In the genomic region with DNA sequence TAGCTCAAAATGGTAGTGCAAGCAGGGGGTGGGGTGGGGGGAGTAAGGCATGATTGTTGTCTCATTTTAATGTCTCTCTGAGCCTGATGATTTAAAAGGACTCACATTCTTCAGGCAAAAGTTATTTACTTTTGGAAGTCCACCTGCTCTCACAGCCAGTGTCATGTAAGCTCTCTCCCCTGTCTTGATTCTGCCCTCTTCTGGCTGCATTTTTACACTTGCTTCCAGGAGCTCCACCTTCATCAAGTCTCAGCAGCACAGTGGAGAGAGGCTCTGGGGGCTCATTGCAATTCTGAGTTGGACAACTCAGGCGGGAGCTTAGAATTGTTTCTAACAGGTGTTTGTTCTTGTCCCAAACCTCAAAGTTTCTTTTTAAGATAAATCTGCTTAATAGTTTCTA, we compare ENCODE assay signal across 1 cellular context.
TF ChIP-seq lines count a peak whose summit lies in the region.

No MANE protein-coding gene starts in this region.

TF ChIP-seq in HEK293, 187 proteins besides CTCF, POLR2A, EP300 and RAD21:
- no peak for TF ChIP-seq ZFP37 (tag by site-specific recombination; IDR thresholded peaks at IDR 0.05)
- no peak for TF ChIP-seq MYNN (tag by site-specific recombination; IDR thresholded peaks at IDR 0.05; ENCODE audit: borderline replicate concordance)
- no peak for TF ChIP-seq ZNF416 (tag by site-specific recombination; IDR thresholded peaks at IDR 0.05)
- TF ChIP-seq ZNF654 (tag by site-specific recombination; IDR thresholded peaks at IDR 0.05; ENCODE audit: low read depth): peak; percentile 32
- TF ChIP-seq ZNF518A (tag by site-specific recombination; conservative IDR thresholded peaks at IDR 0.05; ENCODE audit: low read depth): no peak
- no peak for TF ChIP-seq SCRT1 (tag by site-specific recombination; IDR thresholded peaks at IDR 0.05; ENCODE audit: borderline replicate concordance)
- no peak for TF ChIP-seq ZNF785 (tag by site-specific recombination; IDR thresholded peaks at IDR 0.05)
- no peak for TF ChIP-seq ZNF341 (tag by site-specific recombination; IDR thresholded peaks at IDR 0.05; ENCODE audit: low read depth)
- TF ChIP-seq, protein P1, sequence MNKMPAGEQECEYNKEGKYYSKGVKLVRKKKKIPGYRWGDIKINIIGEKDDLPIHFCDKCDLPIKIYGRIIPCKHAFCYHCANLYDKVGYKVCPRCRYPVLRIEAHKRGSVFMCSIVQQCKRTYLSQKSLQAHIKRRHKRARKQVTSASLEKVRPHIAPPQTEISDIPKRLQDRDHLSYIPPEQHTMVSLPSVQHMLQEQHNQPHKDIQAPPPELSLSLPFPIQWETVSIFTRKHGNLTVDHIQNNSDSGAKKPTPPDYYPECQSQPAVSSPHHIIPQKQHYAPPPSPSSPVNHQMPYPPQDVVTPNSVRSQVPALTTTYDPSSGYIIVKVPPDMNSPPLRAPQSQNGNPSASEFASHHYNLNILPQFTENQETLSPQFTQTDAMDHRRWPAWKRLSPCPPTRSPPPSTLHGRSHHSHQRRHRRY (tag by site-specific recombination; IDR thresholded peaks at IDR 0.05): no peak
- 0 out of 2 replicates have a peak, but pooled peaks have one; percentile 28 for TF ChIP-seq PRDM1 (tag by site-specific recombination; IDR thresholded peaks at IDR 0.05)
- TF ChIP-seq, protein P2, sequence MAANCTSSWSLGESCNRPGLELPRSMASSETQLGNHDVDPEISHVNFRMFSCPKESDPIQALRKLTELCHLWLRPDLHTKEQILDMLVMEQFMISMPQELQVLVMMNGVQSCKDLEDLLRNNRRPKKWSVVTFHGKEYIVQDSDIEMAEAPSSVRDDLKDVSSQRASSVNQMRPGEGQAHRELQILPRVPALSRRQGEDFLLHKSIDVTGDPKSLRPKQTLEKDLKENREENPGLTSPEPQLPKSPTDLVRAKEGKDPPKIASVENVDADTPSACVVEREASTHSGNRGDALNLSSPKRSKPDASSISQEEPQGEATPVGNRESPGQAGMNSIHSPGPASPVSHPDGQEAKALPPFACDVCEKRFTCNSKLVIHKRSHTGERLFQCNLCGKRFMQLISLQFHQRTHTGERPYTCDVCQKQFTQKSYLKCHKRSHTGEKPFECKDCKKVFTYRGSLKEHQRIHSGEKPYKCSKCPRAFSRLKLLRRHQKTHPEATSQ (tag by site-specific recombination; IDR thresholded peaks at IDR 0.05): no peak
- TF ChIP-seq ZNF404 (tag by site-specific recombination; IDR thresholded peaks at IDR 0.05): no peak
- TF ChIP-seq, protein P3, sequence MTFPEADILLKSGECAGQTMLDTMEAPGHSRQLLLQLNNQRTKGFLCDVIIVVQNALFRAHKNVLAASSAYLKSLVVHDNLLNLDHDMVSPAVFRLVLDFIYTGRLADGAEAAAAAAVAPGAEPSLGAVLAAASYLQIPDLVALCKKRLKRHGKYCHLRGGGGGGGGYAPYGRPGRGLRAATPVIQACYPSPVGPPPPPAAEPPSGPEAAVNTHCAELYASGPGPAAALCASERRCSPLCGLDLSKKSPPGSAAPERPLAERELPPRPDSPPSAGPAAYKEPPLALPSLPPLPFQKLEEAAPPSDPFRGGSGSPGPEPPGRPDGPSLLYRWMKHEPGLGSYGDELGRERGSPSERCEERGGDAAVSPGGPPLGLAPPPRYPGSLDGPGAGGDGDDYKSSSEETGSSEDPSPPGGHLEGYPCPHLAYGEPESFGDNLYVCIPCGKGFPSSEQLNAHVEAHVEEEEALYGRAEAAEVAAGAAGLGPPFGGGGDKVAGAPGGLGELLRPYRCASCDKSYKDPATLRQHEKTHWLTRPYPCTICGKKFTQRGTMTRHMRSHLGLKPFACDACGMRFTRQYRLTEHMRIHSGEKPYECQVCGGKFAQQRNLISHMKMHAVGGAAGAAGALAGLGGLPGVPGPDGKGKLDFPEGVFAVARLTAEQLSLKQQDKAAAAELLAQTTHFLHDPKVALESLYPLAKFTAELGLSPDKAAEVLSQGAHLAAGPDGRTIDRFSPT (tag by site-specific recombination; IDR thresholded peaks at IDR 0.05): no peak
- TF ChIP-seq ZNF426 (tag by site-specific recombination; IDR thresholded peaks at IDR 0.05): no peak
- no peak for TF ChIP-seq PRDM2 (tag by site-specific recombination; IDR thresholded peaks at IDR 0.05; ENCODE audit: borderline replicate concordance)
- TF ChIP-seq ZNF521 (tag by site-specific recombination; IDR thresholded peaks at IDR 0.05): no peak
TF ChIP-seq in HEK293: peak in this region for 2.
